In genomic region chr4:57865264-57865663, GRCh38 we compare ENCODE assay signal across 16 cellular contexts.
A peak's percentile ranks its signal among the peaks of the same experiment; 100 is the strongest.
DNase-seq lines count a peak whose midpoint lies in the region; ATAC-seq and TF ChIP-seq lines count a peak whose summit lies in the region.
"Had no signal": no experiment of that assay in that cellular context is flagged by ENCODE, and none has a peak within 500 bp of the region (broad histone marks: within the 10 kb centered on the region; RNA-seq: fewer than 3 reads in every experiment).

No MANE protein-coding gene starts in this region.

- H3K4ac ChIP-seq in mesendoderm (ENCODE audit: low read depth, low read length) = no peak overlapping the region

- H3K9me3 ChIP-seq in ovary = no peaks in the 10 kb centered on the region
- H3K9me3 ChIP-seq: gastrocnemius medialis, vagina had no signal

- no peak overlapping the region for H2BK5ac ChIP-seq in mesendoderm (ENCODE audit: low read length)

- DNase-seq in mesendoderm = no peak
- DNase-seq in NCI-H128 (lab: John Stamatoyannopoulos, UW; ENCODE audit: unreplicated experiment) = no peak
- no peak for DNase-seq in ovary
- DNase-seq in GM03348 (ENCODE audit: low spot score) = no peak
- DNase-seq: activated CD4-positive, CD25-positive, alpha-beta regulatory T cell treated with anti-CD3 and anti-CD28 coated beads, Interleukin-2, amount 50 U/mL, for 72 hours; AML-193; effector CD8-positive, alpha-beta T cell; gastrocnemius medialis; left colon; NCI-H1092 treated with DMSO at 0.1 percent for 48 hours had no signal

- no peak overlapping the region for H4K8ac ChIP-seq in mesendoderm (ENCODE audit: low read depth, low read length)

- H2BK15ac ChIP-seq in mesendoderm (replicated peaks; ENCODE audit: low read depth) = no peak overlapping the region

- no peak overlapping the region for H3K4me3 ChIP-seq in mesendoderm (ENCODE audit: low read length)
- no peak overlapping the region for H3K4me3 ChIP-seq in ovary
- H3K4me3 ChIP-seq: gastrocnemius medialis, skin epidermis, vagina had no signal

- no peaks in the 10 kb centered on the region for H3K36me3 ChIP-seq in mesendoderm (ENCODE audit: control insufficient read depth, insufficient read depth, low read length)
- no peaks in the 10 kb centered on the region for H3K36me3 ChIP-seq in ovary
- H3K36me3 ChIP-seq: gastrocnemius medialis, vagina had no signal

- H3K18ac ChIP-seq in mesendoderm (ENCODE audit: low read length) = no peak overlapping the region

- H3K79me1 ChIP-seq in mesendoderm (ENCODE audit: low read length) = no peaks in the 10 kb centered on the region

- H3K23ac ChIP-seq in mesendoderm (ENCODE audit: low read length) = no peak overlapping the region

- no peak overlapping the region for H3K9ac ChIP-seq in mesendoderm (ENCODE audit: low read length)

- ATAC-seq in GM18511 (IDR thresholded peaks at IDR 0.05; ENCODE audit: unreplicated experiment) (peak; percentile 82), GM21367 (IDR thresholded peaks at IDR 0.05; ENCODE audit: unreplicated experiment) (peak; percentile 88), HG02938 (IDR thresholded peaks at IDR 0.05; ENCODE audit: unreplicated experiment) (peak; percentile 88), HG03520 (IDR thresholded peaks at IDR 0.05; ENCODE audit: unreplicated experiment) (peak; percentile 96)
- ATAC-seq: gastrocnemius medialis, left colon had no signal

- intact Hi-C loops in ovary (cut with DNase I) = loop anchor here in 1 of 4 donors (10.0 kb wide), 1 partner anchor 1690 kb away; no protein-coding TSS in a partner anchor

- H3K4me2 ChIP-seq in mesendoderm (ENCODE audit: low read length) = no peak overlapping the region

- no peak overlapping the region for H2AK5ac ChIP-seq in mesendoderm (ENCODE audit: low read length)

- H3K27me3 ChIP-seq in mesendoderm (ENCODE audit: insufficient read depth, low read length, poor library complexity) (no peaks in the 10 kb centered on the region), ovary (no peaks in the 10 kb centered on the region)
- H3K27me3 ChIP-seq: gastrocnemius medialis, vagina had no signal

- H3K4me1 ChIP-seq in mesendoderm (ENCODE audit: control insufficient read depth, low read depth, low read length) (no peaks in the 10 kb centered on the region), ovary (ENCODE audit: insufficient read depth) (no peaks in the 10 kb centered on the region)
- H3K4me1 ChIP-seq: gastrocnemius medialis, vagina had no signal

- no peak overlapping the region for H2BK120ac ChIP-seq in mesendoderm (ENCODE audit: low read depth, low read length)

- H3K79me2 ChIP-seq in mesendoderm (ENCODE audit: control insufficient read depth, insufficient read depth, low read length) = no peaks in the 10 kb centered on the region

- TF ChIP-seq EP300 in ovary (IDR thresholded peaks at IDR 0.05) = no peak

- WGBS in mesendoderm (ENCODE audit: extremely low coverage, insufficient coverage, low lambda C conversion rate) = no CpG with 5 or more reads among the region's 1 CpG
- WGBS in ovary, 3 donors = 69 to 89% (median 81%) methylated on average over 1 of the region's 1 CpG

- H3K27ac ChIP-seq in mesendoderm (ENCODE audit: low read depth, low read length) (no peak overlapping the region), ovary (no peak overlapping the region)
- H3K27ac ChIP-seq: gastrocnemius medialis, skin epidermis, vagina had no signal

- TF ChIP-seq CTCF in ovary (IDR thresholded peaks at IDR 0.05) = no peak

- H3K56ac ChIP-seq in mesendoderm (ENCODE audit: low read length) = no peak overlapping the region

- H4K5ac ChIP-seq in mesendoderm (ENCODE audit: low read length) = no peak overlapping the region

- no peak for TF ChIP-seq POLR2A in ovary (IDR thresholded peaks at IDR 0.05)
